ENCODE assay signal across 20 cellular contexts in genomic region chrX:69988955-69989394, GRCh38.
A peak's percentile ranks its signal among the peaks of the same experiment; 100 is the strongest.
DNase-seq lines count a peak whose midpoint lies in the region; ATAC-seq, FAIRE-seq and TF ChIP-seq lines count a peak whose summit lies in the region.
"Had no signal": no experiment of that assay in that cellular context is flagged by ENCODE, and none has a peak within 500 bp of the region (broad histone marks: within the 10 kb centered on the region; RNA-seq: fewer than 3 reads in every experiment).

No MANE protein-coding gene starts in this region.

- WGBS in H1 (ENCODE audit: extremely low coverage in 1 of 2, insufficient coverage in 1 of 2, insufficient read length in 1 of 2, insufficient replicate concordance in 2 of 2, low coverage in 1 of 2, low lambda C conversion rate in 2 of 2, missing lambda C conversion rate in 1 of 2), 2 experiments: 96% methylated on average over 2 of the region's 3 CpGs; no CpG with 5 or more reads in 1 of the 2 experiments

- H4K8ac ChIP-seq in H1 (ENCODE audit: extremely low read depth, insufficient read depth, low read length): no peak overlapping the region

- H2BK20ac ChIP-seq in H1 (ENCODE audit: low read length): no peak overlapping the region

- intact Hi-C loops in ascending aorta (cut with DNase I) (no loop called here), natural killer cell (cut with micrococcal nuclease) (no loop called here)

- TF ChIP-seq CTCF in H1 (IDR thresholded peaks at IDR 0.05; ENCODE audit: control extremely low read depth in 1 of 3, insufficient read depth in 1 of 3, low read depth in 1 of 3, low read length in 3 of 3) (no peak), ascending aorta (IDR thresholded peaks at IDR 0.05) (no peak), natural killer cell (IDR thresholded peaks at IDR 0.05) (no peak)

- H3K4me3 Mint-ChIP-seq in activated CD4-positive, alpha-beta memory T cell treated with anti-CD3 and anti-CD28 coated beads, Interleukin-2, amount 10 ng/mL, durations not matched to agents 7 days and 5 days: no peak overlapping the region
- H3K4me3 Mint-ChIP-seq in natural killer cell: no peak overlapping the region
- H3K4me3 Mint-ChIP-seq: activated naive CD8-positive, alpha-beta T cell treated with anti-CD3 and anti-CD28 coated beads, Interleukin-2, amount 10 ng/mL, durations not matched to agents 7 days and 5 days had no signal

- H3K14ac ChIP-seq in H1 (ENCODE audit: insufficient read length): no peak overlapping the region

- H3K9me3 ChIP-seq in H1 (ENCODE audit: insufficient read depth in 2 of 2, low read depth in 1 of 2, low read length in 1 of 2) (no peaks in the 10 kb centered on the region), ascending aorta (no peaks in the 10 kb centered on the region)
- H3K9me3 ChIP-seq: SJSA1, spleen, tibial nerve had no signal

- no peak overlapping the region for H2BK120ac ChIP-seq in H1 (replicated peaks; ENCODE audit: low read depth, low read length)

- no peak for TF ChIP-seq EP300 in H1 (IDR thresholded peaks at IDR 0.05; ENCODE audit: borderline replicate concordance in 1 of 2, low read depth in 2 of 2, low read length in 2 of 2)

- DNase-seq in activated naive CD4-positive, alpha-beta T cell treated with Interleukin-2 at 50 U/mL for 16 hours: peak; percentile 25
- DNase-seq in activated naive CD4-positive, alpha-beta T cell treated with anti-CD3 and anti-CD28 coated beads, Interleukin-2, amount 50 U/mL, for 16 hours: no peak
- peak; percentile 20 for DNase-seq in activated CD4-positive, alpha-beta memory T cell treated with anti-CD3 and anti-CD28 coated beads, Interleukin-2, amount 10 ng/mL, durations not matched to agents 7 days and 5 days
- no peak for DNase-seq in H1 (ENCODE audit: low read depth in 1 of 2, low spot score in 2 of 2)
- peak; percentile 0 for DNase-seq in stimulated activated CD8-positive, alpha-beta memory T cell treated with anti-CD3 and anti-CD28 coated beads, Interleukin-15, amount 100 ng/mL, for 1 hour (ENCODE audit: low read depth)
- DNase-seq in ascending aorta (ENCODE audit: low spot score in 2 of 2): no peak
- no peak for DNase-seq in NK-92 treated with Interleukin-12 subunit alpha and Interleukin-12 subunit beta, amount 100 ng/mL, for 24 hours (lab: John Stamatoyannopoulos, UW)
- no peak for DNase-seq in natural killer cell
- DNase-seq: activated naive CD8-positive, alpha-beta T cell treated with anti-CD3 and anti-CD28 coated beads, Interleukin-2, amount 10 ng/mL, durations not matched to agents 7 days and 5 days; erythroblast; hypothalamus; KG1; NCI-H146; NCI-H2227 treated with DMSO at 0.1 percent for 48 hours; spleen had no signal

- no peak overlapping the region for H2BK12ac ChIP-seq in H1 (ENCODE audit: low read depth, low read length)

- no peak overlapping the region for H3K4ac ChIP-seq in H1 (replicated peaks; ENCODE audit: insufficient read length, low read depth, low read length)

- H3K36me3 Mint-ChIP-seq in activated CD4-positive, alpha-beta memory T cell treated with anti-CD3 and anti-CD28 coated beads, Interleukin-2, amount 10 ng/mL, durations not matched to agents 7 days and 5 days (ENCODE audit: low read depth): no peaks in the 10 kb centered on the region
- no peaks in the 10 kb centered on the region for H3K36me3 Mint-ChIP-seq in natural killer cell
- H3K36me3 Mint-ChIP-seq: activated naive CD8-positive, alpha-beta T cell treated with anti-CD3 and anti-CD28 coated beads, Interleukin-2, amount 10 ng/mL, durations not matched to agents 7 days and 5 days had no signal

- no peak overlapping the region for H2BK15ac ChIP-seq in H1 (ENCODE audit: low read length)

- H3K27ac Mint-ChIP-seq in activated CD4-positive, alpha-beta memory T cell treated with anti-CD3 and anti-CD28 coated beads, Interleukin-2, amount 10 ng/mL, durations not matched to agents 7 days and 5 days: no peak overlapping the region
- H3K27ac Mint-ChIP-seq in natural killer cell: no peak overlapping the region
- H3K27ac Mint-ChIP-seq: activated naive CD8-positive, alpha-beta T cell treated with anti-CD3 and anti-CD28 coated beads, Interleukin-2, amount 10 ng/mL, durations not matched to agents 7 days and 5 days had no signal

- H3K9me3 Mint-ChIP-seq in activated CD4-positive, alpha-beta memory T cell treated with anti-CD3 and anti-CD28 coated beads, Interleukin-2, amount 10 ng/mL, durations not matched to agents 7 days and 5 days: no peaks in the 10 kb centered on the region
- no peaks in the 10 kb centered on the region for H3K9me3 Mint-ChIP-seq in natural killer cell
- H3K9me3 Mint-ChIP-seq: activated naive CD8-positive, alpha-beta T cell treated with anti-CD3 and anti-CD28 coated beads, Interleukin-2, amount 10 ng/mL, durations not matched to agents 7 days and 5 days had no signal

- no peak overlapping the region for H3K18ac ChIP-seq in H1 (ENCODE audit: extremely low read depth, low read length)

- POLR2A ChIA-PET in activated CD4-positive, alpha-beta memory T cell treated with anti-CD3 and anti-CD28 coated beads, Interleukin-2, amount 10 ng/mL, durations not matched to agents 7 days and 5 days (lab: Charles Lee): no interaction called here
- POLR2A ChIA-PET in H1 (lab: Charles Lee; ENCODE audit: partially characterized antibody): interaction anchor here (0.6 kb wide), 1 partner anchor 290 kb away, joined by 3 read pairs; no protein-coding TSS in a partner anchor

- 0 out of 2 replicates have a peak overlapping the region, but pooled peaks have one; percentile 24 for H2AK5ac ChIP-seq in H1 (ENCODE audit: low read depth, low read length)

- no peak overlapping the region for H3K9ac ChIP-seq in H1 (replicated peaks in 1 of 4; ENCODE audit: extremely low read depth in 1 of 4, low read depth in 3 of 4, low read length in 3 of 4)
- H3K9ac ChIP-seq: parathyroid adenoma had no signal

- no peak overlapping the region for H3K4me2 ChIP-seq in H1 (ENCODE audit: insufficient read depth in 1 of 2, low read depth in 2 of 2, low read length in 2 of 2)

- no peak overlapping the region for H3K27ac ChIP-seq in H1 (ENCODE audit: low read depth, low read length)
- H3K27ac ChIP-seq in ascending aorta: no peak overlapping the region
- H3K27ac ChIP-seq: parathyroid adenoma, SJSA1, spleen, tibial nerve had no signal

- H3K4me1 ChIP-seq in H1 (replicated peaks in 1 of 4; ENCODE audit: control insufficient read depth in 3 of 4, insufficient read depth in 4 of 4, low read length in 3 of 4) (no peaks in the 10 kb centered on the region), ascending aorta (no peaks in the 10 kb centered on the region)
- H3K4me1 ChIP-seq: SJSA1, spleen, tibial nerve had no signal

- no peak overlapping the region for H3K56ac ChIP-seq in H1 (replicated peaks; ENCODE audit: insufficient read length, low read depth, low read length)

- no peaks in the 10 kb centered on the region for H4K20me1 ChIP-seq in H1 (replicated peaks in 1 of 2; ENCODE audit: control insufficient read depth in 1 of 2, insufficient read depth in 2 of 2, low read length in 2 of 2)

- no peak for TF ChIP-seq POLR2A in H1 (IDR thresholded peaks at IDR 0.05; ENCODE audit: control extremely low read depth in 1 of 2, low read depth in 2 of 2, low read length in 2 of 2)

- no peak overlapping the region for H2AFZ ChIP-seq in H1 (ENCODE audit: low read length)
- H2AFZ ChIP-seq: parathyroid adenoma had no signal

- H3K36me3 ChIP-seq in H1 (ENCODE audit: control insufficient read depth in 2 of 4, insufficient read depth in 4 of 4, low read length in 3 of 4) (no peaks in the 10 kb centered on the region), ascending aorta (no peaks in the 10 kb centered on the region)
- H3K36me3 ChIP-seq: SJSA1, spleen, tibial nerve had no signal

- H4K5ac ChIP-seq in H1 (ENCODE audit: insufficient read length, low read depth, low read length): no peak overlapping the region

- TF ChIP-seq RAD21 in H1 (IDR thresholded peaks at IDR 0.05 in 1 of 2, conservative IDR thresholded peaks at IDR 0.05 in 1 of 2; ENCODE audit: low read depth in 2 of 2, low read length in 2 of 2): no peak

- H3K27me3 ChIP-seq in H1 (replicated peaks in 1 of 4; ENCODE audit: control insufficient read depth in 3 of 4, extremely low read depth in 1 of 4, insufficient read depth in 3 of 4, low read length in 3 of 4): no peaks in the 10 kb centered on the region
- H3K27me3 ChIP-seq in ascending aorta: no peaks in the 10 kb centered on the region
- H3K27me3 ChIP-seq: SJSA1, tibial nerve had no signal

- H3K27me3 Mint-ChIP-seq in activated CD4-positive, alpha-beta memory T cell treated with anti-CD3 and anti-CD28 coated beads, Interleukin-2, amount 10 ng/mL, durations not matched to agents 7 days and 5 days: no peaks in the 10 kb centered on the region
- no peaks in the 10 kb centered on the region for H3K27me3 Mint-ChIP-seq in natural killer cell (ENCODE audit: low read depth in 2 of 2)
- H3K27me3 Mint-ChIP-seq: activated naive CD8-positive, alpha-beta T cell treated with anti-CD3 and anti-CD28 coated beads, Interleukin-2, amount 10 ng/mL, durations not matched to agents 7 days and 5 days had no signal

- FAIRE-seq in H1 (lab: Jason Lieb, UNC): no peak
- FAIRE-seq: GM12892 had no signal

- no peak overlapping the region for H4K91ac ChIP-seq in H1 (replicated peaks; ENCODE audit: insufficient read length, low read length)

- H3K23ac ChIP-seq in H1 (ENCODE audit: insufficient read length): no peak overlapping the region

- no peak overlapping the region for H3K4me3 ChIP-seq in H1 (ENCODE audit: extremely low read depth in 1 of 4, insufficient read depth in 2 of 4, low read depth in 3 of 4, low read length in 4 of 4)
- H3K4me3 ChIP-seq in ascending aorta: no peak overlapping the region
- H3K4me3 ChIP-seq: SJSA1, spleen, tibial nerve had no signal

- ATAC-seq in natural killer cell: no peak
- ATAC-seq: left lobe of liver had no signal

- H3K79me1 ChIP-seq in H1 (ENCODE audit: low read depth, low read length): no peaks in the 10 kb centered on the region

- CTCF ChIA-PET in activated CD4-positive, alpha-beta memory T cell treated with anti-CD3 and anti-CD28 coated beads, Interleukin-2, amount 10 ng/mL, durations not matched to agents 7 days and 5 days (lab: Charles Lee): interaction anchor here (1.0 kb wide), 1 partner anchor 41 kb away, joined by 3 read pairs; no protein-coding TSS in a partner anchor
- CTCF ChIA-PET in H1 (lab: Charles Lee; ENCODE audit: partially characterized antibody): no interaction called here

- H3K23me2 ChIP-seq in H1 (ENCODE audit: low read depth, low read length): no peaks in the 10 kb centered on the region

- H3K4me1 Mint-ChIP-seq in activated CD4-positive, alpha-beta memory T cell treated with anti-CD3 and anti-CD28 coated beads, Interleukin-2, amount 10 ng/mL, durations not matched to agents 7 days and 5 days: peaks cover 2% of the 10 kb centered on the region
- no peaks in the 10 kb centered on the region for H3K4me1 Mint-ChIP-seq in natural killer cell
- H3K4me1 Mint-ChIP-seq: activated naive CD8-positive, alpha-beta T cell treated with anti-CD3 and anti-CD28 coated beads, Interleukin-2, amount 10 ng/mL, durations not matched to agents 7 days and 5 days had no signal

- no peak overlapping the region for H2BK5ac ChIP-seq in H1 (ENCODE audit: low read depth, low read length)

- no peaks in the 10 kb centered on the region for H3K79me2 ChIP-seq in H1 (ENCODE audit: control insufficient read depth in 1 of 2, insufficient read depth in 2 of 2, low read length in 2 of 2)
- H3K79me2 ChIP-seq: parathyroid adenoma had no signal

TF ChIP-seq in H1, 55 proteins besides CTCF, POLR2A, EP300 and RAD21 (continues in another document):
- TF ChIP-seq SIRT6 (IDR thresholded peaks at IDR 0.05; ENCODE audit: low read length) (no peak), TCF12 (IDR thresholded peaks at IDR 0.05; ENCODE audit: low read depth, low read length) (no peak)

Comparison
In these comparisons a context has a peak if more than half of its experiments do, and no peak if none do; other contexts are left out.
1. DNase-seq: peak in activated naive CD4-positive, alpha-beta T cell treated with Interleukin-2 at 50 U/mL for 16 hours (single experiment), activated CD4-positive, alpha-beta memory T cell treated with anti-CD3 and anti-CD28 coated beads, Interleukin-2, amount 10 ng/mL, durations not matched to agents 7 days and 5 days (single experiment) and stimulated activated CD8-positive, alpha-beta memory T cell treated with anti-CD3 and anti-CD28 coated beads, Interleukin-15, amount 100 ng/mL, for 1 hour (single experiment); none in activated naive CD4-positive, alpha-beta T cell treated with anti-CD3 and anti-CD28 coated beads, Interleukin-2, amount 50 U/mL, for 16 hours (single experiment), H1 (0 of 2), ascending aorta (0 of 2), NK-92 treated with Interleukin-12 subunit alpha and Interleukin-12 subunit beta, amount 100 ng/mL, for 24 hours (single experiment) and natural killer cell (single experiment).